1 cellular context compared by ENCODE assay signal in genomic region chr19:2782357-2782935, GRCh38.
A peak's percentile ranks its signal among the peaks of the same experiment; 100 is the strongest.
TF ChIP-seq lines count a peak whose summit lies in the region.

No MANE protein-coding gene starts in this region.

TF ChIP-seq in HepG2, 621 proteins besides CTCF, POLR2A, EP300 and RAD21 (continued from another document and continues in another):
- TF ChIP-seq, protein P1, sequence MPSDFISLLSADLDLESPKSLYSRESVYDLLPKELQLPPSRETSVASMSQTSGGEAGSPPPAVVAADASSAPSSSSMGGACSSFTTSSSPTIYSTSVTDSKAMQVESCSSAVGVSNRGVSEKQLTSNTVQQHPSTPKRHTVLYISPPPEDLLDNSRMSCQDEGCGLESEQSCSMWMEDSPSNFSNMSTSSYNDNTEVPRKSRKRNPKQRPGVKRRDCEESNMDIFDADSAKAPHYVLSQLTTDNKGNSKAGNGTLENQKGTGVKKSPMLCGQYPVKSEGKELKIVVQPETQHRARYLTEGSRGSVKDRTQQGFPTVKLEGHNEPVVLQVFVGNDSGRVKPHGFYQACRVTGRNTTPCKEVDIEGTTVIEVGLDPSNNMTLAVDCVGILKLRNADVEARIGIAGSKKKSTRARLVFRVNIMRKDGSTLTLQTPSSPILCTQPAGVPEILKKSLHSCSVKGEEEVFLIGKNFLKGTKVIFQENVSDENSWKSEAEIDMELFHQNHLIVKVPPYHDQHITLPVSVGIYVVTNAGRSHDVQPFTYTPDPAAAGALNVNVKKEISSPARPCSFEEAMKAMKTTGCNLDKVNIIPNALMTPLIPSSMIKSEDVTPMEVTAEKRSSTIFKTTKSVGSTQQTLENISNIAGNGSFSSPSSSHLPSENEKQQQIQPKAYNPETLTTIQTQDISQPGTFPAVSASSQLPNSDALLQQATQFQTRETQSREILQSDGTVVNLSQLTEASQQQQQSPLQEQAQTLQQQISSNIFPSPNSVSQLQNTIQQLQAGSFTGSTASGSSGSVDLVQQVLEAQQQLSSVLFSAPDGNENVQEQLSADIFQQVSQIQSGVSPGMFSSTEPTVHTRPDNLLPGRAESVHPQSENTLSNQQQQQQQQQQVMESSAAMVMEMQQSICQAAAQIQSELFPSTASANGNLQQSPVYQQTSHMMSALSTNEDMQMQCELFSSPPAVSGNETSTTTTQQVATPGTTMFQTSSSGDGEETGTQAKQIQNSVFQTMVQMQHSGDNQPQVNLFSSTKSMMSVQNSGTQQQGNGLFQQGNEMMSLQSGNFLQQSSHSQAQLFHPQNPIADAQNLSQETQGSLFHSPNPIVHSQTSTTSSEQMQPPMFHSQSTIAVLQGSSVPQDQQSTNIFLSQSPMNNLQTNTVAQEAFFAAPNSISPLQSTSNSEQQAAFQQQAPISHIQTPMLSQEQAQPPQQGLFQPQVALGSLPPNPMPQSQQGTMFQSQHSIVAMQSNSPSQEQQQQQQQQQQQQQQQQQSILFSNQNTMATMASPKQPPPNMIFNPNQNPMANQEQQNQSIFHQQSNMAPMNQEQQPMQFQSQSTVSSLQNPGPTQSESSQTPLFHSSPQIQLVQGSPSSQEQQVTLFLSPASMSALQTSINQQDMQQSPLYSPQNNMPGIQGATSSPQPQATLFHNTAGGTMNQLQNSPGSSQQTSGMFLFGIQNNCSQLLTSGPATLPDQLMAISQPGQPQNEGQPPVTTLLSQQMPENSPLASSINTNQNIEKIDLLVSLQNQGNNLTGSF (CRISPR knock-in tag; IDR thresholded peaks at IDR 0.05) = no peak
- TF ChIP-seq, protein P2, sequence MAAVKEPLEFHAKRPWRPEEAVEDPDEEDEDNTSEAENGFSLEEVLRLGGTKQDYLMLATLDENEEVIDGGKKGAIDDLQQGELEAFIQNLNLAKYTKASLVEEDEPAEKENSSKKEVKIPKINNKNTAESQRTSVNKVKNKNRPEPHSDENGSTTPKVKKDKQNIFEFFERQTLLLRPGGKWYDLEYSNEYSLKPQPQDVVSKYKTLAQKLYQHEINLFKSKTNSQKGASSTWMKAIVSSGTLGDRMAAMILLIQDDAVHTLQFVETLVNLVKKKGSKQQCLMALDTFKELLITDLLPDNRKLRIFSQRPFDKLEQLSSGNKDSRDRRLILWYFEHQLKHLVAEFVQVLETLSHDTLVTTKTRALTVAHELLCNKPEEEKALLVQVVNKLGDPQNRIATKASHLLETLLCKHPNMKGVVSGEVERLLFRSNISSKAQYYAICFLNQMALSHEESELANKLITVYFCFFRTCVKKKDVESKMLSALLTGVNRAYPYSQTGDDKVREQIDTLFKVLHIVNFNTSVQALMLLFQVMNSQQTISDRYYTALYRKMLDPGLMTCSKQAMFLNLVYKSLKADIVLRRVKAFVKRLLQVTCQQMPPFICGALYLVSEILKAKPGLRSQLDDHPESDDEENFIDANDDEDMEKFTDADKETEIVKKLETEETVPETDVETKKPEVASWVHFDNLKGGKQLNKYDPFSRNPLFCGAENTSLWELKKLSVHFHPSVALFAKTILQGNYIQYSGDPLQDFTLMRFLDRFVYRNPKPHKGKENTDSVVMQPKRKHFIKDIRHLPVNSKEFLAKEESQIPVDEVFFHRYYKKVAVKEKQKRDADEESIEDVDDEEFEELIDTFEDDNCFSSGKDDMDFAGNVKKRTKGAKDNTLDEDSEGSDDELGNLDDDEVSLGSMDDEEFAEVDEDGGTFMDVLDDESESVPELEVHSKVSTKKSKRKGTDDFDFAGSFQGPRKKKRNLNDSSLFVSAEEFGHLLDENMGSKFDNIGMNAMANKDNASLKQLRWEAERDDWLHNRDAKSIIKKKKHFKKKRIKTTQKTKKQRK (IDR thresholded peaks at IDR 0.05; ENCODE audit: low read length) = no peak
- no peak for TF ChIP-seq HIC2 (CRISPR knock-in tag; IDR thresholded peaks at IDR 0.05; ENCODE audit: low read depth)
- TF ChIP-seq SIN3A (IDR thresholded peaks at IDR 0.05; ENCODE audit: borderline replicate concordance, low read depth, low read length) = no peak
- no peak for TF ChIP-seq ZSCAN30 (CRISPR knock-in tag; IDR thresholded peaks at IDR 0.05)
- no peak for TF ChIP-seq HDAC2 (CRISPR knock-in tag; IDR thresholded peaks at IDR 0.05)
- no peak for TF ChIP-seq TOPORS (CRISPR knock-in tag; IDR thresholded peaks at IDR 0.05)
- TF ChIP-seq SNAI1 (CRISPR knock-in tag; IDR thresholded peaks at IDR 0.05; ENCODE audit: borderline replicate concordance) = peak; percentile 10; the same call in 1 of the 2 replicates
- TF ChIP-seq KAT8 (CRISPR knock-in tag; IDR thresholded peaks at IDR 0.05) = no peak
- TF ChIP-seq SCMH1 (CRISPR knock-in tag; IDR thresholded peaks at IDR 0.05; ENCODE audit: borderline replicate concordance) = no peak
- TF ChIP-seq, protein P3, sequence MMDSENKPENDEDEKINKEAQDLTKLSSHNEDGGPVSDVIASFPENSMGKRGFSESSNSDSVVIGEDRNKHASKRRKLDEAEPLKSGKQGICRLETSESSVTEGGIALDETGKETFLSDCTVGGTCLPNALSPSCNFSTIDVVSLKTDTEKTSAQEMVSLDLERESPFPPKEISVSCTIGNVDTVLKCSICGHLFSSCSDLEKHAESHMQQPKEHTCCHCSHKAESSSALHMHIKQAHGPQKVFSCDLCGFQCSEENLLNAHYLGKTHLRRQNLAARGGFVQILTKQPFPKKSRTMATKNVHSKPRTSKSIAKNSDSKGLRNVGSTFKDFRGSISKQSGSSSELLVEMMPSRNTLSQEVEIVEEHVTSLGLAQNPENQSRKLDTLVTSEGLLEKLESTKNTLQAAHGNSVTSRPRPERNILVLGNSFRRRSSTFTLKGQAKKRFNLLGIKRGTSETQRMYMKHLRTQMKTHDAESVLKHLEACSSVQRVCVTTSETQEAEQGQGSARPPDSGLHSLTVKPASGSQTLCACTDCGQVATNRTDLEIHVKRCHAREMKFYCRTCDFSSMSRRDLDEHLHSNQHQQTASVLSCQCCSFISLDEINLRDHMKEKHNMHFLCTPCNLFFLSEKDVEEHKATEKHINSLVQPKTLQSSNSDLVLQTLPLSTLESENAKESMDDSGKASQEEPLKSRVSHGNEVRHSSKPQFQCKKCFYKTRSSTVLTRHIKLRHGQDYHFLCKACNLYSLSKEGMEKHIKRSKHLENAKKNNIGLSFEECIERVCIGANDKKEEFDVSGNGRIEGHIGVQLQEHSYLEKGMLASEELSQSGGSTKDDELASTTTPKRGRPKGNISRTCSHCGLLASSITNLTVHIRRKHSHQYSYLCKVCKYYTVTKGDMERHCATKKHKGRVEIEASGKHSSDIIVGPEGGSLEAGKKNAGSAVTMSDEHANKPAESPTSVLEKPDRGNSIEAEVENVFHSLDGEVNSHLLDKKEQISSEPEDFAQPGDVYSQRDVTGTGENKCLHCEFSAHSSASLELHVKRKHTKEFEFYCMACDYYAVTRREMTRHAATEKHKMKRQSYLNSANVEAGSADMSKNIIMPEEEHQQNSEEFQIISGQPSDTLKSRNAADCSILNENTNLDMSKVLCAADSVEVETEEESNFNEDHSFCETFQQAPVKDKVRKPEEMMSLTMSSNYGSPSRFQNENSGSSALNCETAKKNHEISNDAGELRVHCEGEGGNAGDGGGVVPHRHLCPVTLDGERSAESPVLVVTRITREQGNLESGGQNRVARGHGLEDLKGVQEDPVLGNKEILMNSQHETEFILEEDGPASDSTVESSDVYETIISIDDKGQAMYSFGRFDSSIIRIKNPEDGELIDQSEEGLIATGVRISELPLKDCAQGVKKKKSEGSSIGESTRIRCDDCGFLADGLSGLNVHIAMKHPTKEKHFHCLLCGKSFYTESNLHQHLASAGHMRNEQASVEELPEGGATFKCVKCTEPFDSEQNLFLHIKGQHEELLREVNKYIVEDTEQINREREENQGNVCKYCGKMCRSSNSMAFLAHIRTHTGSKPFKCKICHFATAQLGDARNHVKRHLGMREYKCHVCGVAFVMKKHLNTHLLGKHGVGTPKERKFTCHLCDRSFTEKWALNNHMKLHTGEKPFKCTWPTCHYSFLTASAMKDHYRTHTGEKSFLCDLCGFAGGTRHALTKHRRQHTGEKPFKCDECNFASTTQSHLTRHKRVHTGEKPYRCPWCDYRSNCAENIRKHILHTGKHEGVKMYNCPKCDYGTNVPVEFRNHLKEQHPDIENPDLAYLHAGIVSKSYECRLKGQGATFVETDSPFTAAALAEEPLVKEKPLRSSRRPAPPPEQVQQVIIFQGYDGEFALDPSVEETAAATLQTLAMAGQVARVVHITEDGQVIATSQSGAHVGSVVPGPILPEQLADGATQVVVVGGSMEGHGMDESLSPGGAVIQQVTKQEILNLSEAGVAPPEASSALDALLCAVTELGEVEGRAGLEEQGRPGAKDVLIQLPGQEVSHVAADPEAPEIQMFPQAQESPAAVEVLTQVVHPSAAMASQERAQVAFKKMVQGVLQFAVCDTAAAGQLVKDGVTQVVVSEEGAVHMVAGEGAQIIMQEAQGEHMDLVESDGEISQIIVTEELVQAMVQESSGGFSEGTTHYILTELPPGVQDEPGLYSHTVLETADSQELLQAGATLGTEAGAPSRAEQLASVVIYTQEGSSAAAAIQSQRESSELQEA (CRISPR knock-in tag; IDR thresholded peaks at IDR 0.05; ENCODE audit: not compliant biosample characterization) = no peak
- TF ChIP-seq DNMT1 (CRISPR knock-in tag; IDR thresholded peaks at IDR 0.05) = no peak
- no peak for TF ChIP-seq SRSF4 (IDR thresholded peaks at IDR 0.05; ENCODE audit: low read depth, low read length, poor library complexity, severe bottlenecking)
- TF ChIP-seq HDAC6 (IDR thresholded peaks at IDR 0.05; ENCODE audit: low read depth, low read length) = no peak
- no peak for TF ChIP-seq ZNF670 (CRISPR knock-in tag; IDR thresholded peaks at IDR 0.05; ENCODE audit: borderline replicate concordance)
- no peak for TF ChIP-seq RARG (CRISPR knock-in tag; IDR thresholded peaks at IDR 0.05; ENCODE audit: low read depth)
- TF ChIP-seq ZNF703 (CRISPR knock-in tag; IDR thresholded peaks at IDR 0.05; ENCODE audit: borderline replicate concordance) = no peak
- no peak for TF ChIP-seq SUZ12 (IDR thresholded peaks at IDR 0.05; ENCODE audit: low read depth, low read length)
- TF ChIP-seq TBX3 (IDR thresholded peaks at IDR 0.05; ENCODE audit: borderline replicate concordance) = 0 out of 2 replicates have a peak, but pooled peaks have one; percentile 17
- no peak for TF ChIP-seq ZBTB1 (CRISPR knock-in tag; IDR thresholded peaks at IDR 0.05; ENCODE audit: borderline replicate concordance)
- peak; percentile 75 for TF ChIP-seq ZMYM3 (CRISPR knock-in tag; IDR thresholded peaks at IDR 0.05)
- TF ChIP-seq ZNF891 (CRISPR knock-in tag; IDR thresholded peaks at IDR 0.05) = no peak
- TF ChIP-seq PBX3 (CRISPR knock-in tag; IDR thresholded peaks at IDR 0.05; ENCODE audit: borderline replicate concordance) = no peak
- no peak for TF ChIP-seq MLLT10 (CRISPR knock-in tag; IDR thresholded peaks at IDR 0.05)
- TF ChIP-seq KDM1A (CRISPR knock-in tag; IDR thresholded peaks at IDR 0.05) = 0 out of 2 replicates have a peak, but pooled peaks have one; percentile 33
- TF ChIP-seq AGO2 (optimal IDR thresholded peaks at IDR 0.05; ENCODE audit: low read depth, low read length) = no peak
- TF ChIP-seq ATAD3A (CRISPR knock-in tag; IDR thresholded peaks at IDR 0.05) = no peak
- no peak for TF ChIP-seq KDM6A (CRISPR knock-in tag; IDR thresholded peaks at IDR 0.05; ENCODE audit: low read depth)
- TF ChIP-seq ZNF138 (CRISPR knock-in tag; IDR thresholded peaks at IDR 0.05; ENCODE audit: low read depth) = no peak
- no peak for TF ChIP-seq ZNF556 (CRISPR knock-in tag; IDR thresholded peaks at IDR 0.05; ENCODE audit: borderline replicate concordance)
- TF ChIP-seq, protein P4, sequence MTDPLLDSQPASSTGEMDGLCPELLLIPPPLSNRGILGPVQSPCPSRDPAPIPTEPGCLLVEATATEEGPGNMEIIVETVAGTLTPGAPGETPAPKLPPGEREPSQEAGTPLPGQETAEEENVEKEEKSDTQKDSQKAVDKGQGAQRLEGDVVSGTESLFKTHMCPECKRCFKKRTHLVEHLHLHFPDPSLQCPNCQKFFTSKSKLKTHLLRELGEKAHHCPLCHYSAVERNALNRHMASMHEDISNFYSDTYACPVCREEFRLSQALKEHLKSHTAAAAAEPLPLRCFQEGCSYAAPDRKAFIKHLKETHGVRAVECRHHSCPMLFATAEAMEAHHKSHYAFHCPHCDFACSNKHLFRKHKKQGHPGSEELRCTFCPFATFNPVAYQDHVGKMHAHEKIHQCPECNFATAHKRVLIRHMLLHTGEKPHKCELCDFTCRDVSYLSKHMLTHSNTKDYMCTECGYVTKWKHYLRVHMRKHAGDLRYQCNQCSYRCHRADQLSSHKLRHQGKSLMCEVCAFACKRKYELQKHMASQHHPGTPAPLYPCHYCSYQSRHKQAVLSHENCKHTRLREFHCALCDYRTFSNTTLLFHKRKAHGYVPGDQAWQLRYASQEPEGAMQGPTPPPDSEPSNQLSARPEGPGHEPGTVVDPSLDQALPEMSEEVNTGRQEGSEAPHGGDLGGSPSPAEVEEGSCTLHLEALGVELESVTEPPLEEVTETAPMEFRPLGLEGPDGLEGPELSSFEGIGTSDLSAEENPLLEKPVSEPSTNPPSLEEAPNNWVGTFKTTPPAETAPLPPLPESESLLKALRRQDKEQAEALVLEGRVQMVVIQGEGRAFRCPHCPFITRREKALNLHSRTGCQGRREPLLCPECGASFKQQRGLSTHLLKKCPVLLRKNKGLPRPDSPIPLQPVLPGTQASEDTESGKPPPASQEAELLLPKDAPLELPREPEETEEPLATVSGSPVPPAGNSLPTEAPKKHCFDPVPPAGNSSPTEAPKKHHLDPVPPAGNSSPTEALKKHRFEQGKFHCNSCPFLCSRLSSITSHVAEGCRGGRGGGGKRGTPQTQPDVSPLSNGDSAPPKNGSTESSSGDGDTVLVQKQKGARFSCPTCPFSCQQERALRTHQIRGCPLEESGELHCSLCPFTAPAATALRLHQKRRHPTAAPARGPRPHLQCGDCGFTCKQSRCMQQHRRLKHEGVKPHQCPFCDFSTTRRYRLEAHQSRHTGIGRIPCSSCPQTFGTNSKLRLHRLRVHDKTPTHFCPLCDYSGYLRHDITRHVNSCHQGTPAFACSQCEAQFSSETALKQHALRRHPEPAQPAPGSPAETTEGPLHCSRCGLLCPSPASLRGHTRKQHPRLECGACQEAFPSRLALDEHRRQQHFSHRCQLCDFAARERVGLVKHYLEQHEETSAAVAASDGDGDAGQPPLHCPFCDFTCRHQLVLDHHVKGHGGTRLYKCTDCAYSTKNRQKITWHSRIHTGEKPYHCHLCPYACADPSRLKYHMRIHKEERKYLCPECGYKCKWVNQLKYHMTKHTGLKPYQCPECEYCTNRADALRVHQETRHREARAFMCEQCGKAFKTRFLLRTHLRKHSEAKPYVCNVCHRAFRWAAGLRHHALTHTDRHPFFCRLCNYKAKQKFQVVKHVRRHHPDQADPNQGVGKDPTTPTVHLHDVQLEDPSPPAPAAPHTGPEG (CRISPR knock-in tag; IDR thresholded peaks at IDR 0.05) = no peak
